Comparison of ENCODE assay signal across 8 cellular contexts in genomic region chr20:62924567-62925419, GRCh38. TPM values are rescaled to one million over a fixed set of nuclear protein-coding genes. Genes with fewer than 3 reads are reported as not detected.
DNase-seq lines count a peak whose midpoint lies in the region; ATAC-seq and TF ChIP-seq lines count a peak whose summit lies in the region.

No MANE protein-coding gene starts in this region.

- no peaks in the 10 kb centered on the region for H3K27me3 Mint-ChIP-seq in chondrocyte (ENCODE audit: low read depth)

- peaks cover 21% of the 10 kb centered on the region for H3K4me1 ChIP-seq in mesendoderm (ENCODE audit: control insufficient read depth, low read depth, low read length)

- H3K4ac ChIP-seq in mesendoderm (ENCODE audit: low read depth, low read length), result peak overlapping the region; percentile 99

- no CpG with 5 or more reads among the region's 15 CpGs for WGBS in mesendoderm (ENCODE audit: extremely low coverage, insufficient coverage, low lambda C conversion rate)

- H4K8ac ChIP-seq in mesendoderm (ENCODE audit: low read depth, low read length), result no peak overlapping the region

- peak overlapping the region; percentile 93 for H3K4me2 ChIP-seq in mesendoderm (ENCODE audit: low read length)

- peaks cover 82% of the 10 kb centered on the region for H3K79me2 ChIP-seq in mesendoderm (ENCODE audit: control insufficient read depth, insufficient read depth, low read length)

- ATAC-seq in HG02610 (IDR thresholded peaks at IDR 0.05; ENCODE audit: unreplicated experiment) (no peak), GM19467 (IDR thresholded peaks at IDR 0.05; ENCODE audit: unreplicated experiment) (no peak)

- H3K27ac Mint-ChIP-seq in chondrocyte (ENCODE audit: unreplicated experiment), result peak overlapping the region; percentile 98

- no peak overlapping the region for H2BK15ac ChIP-seq in mesendoderm (replicated peaks; ENCODE audit: low read depth)

- H4K5ac ChIP-seq in mesendoderm (ENCODE audit: low read length), result no peak overlapping the region

- H2BK120ac ChIP-seq in mesendoderm (ENCODE audit: low read depth, low read length), result no peak overlapping the region

- peaks cover 68% of the 10 kb centered on the region for H3K4me1 Mint-ChIP-seq in chondrocyte (ENCODE audit: low read depth)

- no peak for TF ChIP-seq CTCF in chondrocyte (IDR thresholded peaks at IDR 0.05)

- H3K9me3 Mint-ChIP-seq in chondrocyte (ENCODE audit: low read depth), result no peaks in the 10 kb centered on the region

- peak overlapping the region; percentile 95 for H3K4me3 Mint-ChIP-seq in chondrocyte (ENCODE audit: unreplicated experiment)

- H3K23ac ChIP-seq in mesendoderm (ENCODE audit: low read length), result peak overlapping the region; percentile 29

- H2BK5ac ChIP-seq in mesendoderm (ENCODE audit: low read length), result no peak overlapping the region

- peaks cover 7% of the 10 kb centered on the region for H3K79me1 ChIP-seq in mesendoderm (ENCODE audit: low read length)

- no peaks in the 10 kb centered on the region for H3K27me3 ChIP-seq in mesendoderm (ENCODE audit: insufficient read depth, low read length, poor library complexity)

- DNase-seq in NCI-H146 treated with DMSO at 0.1 percent for 48 hours (lab: John Stamatoyannopoulos, UW; ENCODE audit: unreplicated experiment) (peak; percentile 32), NCI-H146 (lab: John Stamatoyannopoulos, UW) (no peak), OCI-M1 (lab: John Stamatoyannopoulos, UW) (peak; percentile 77), chondrocyte (ENCODE audit: low spot score) (no peak), mesendoderm (no peak), NCI-H774 (lab: John Stamatoyannopoulos, UW) (no peak)

- no peak overlapping the region for H3K18ac ChIP-seq in mesendoderm (ENCODE audit: low read length)

- H3K36me3 Mint-ChIP-seq in chondrocyte (ENCODE audit: low read depth), result no peaks in the 10 kb centered on the region

- H3K9ac ChIP-seq in mesendoderm (ENCODE audit: low read length), result peak overlapping the region; percentile 96

- peak overlapping the region; percentile 95 for H3K56ac ChIP-seq in mesendoderm (ENCODE audit: low read length)

- H3K4me3 ChIP-seq in mesendoderm (ENCODE audit: low read length), result peak overlapping the region; percentile 94

- no peak overlapping the region for H3K27ac ChIP-seq in mesendoderm (ENCODE audit: low read depth, low read length)

- H3K36me3 ChIP-seq in mesendoderm (ENCODE audit: control insufficient read depth, insufficient read depth, low read length), result no peaks in the 10 kb centered on the region

- no peak overlapping the region for H2AK5ac ChIP-seq in mesendoderm (ENCODE audit: low read length)

RNA-seq across cellular contexts. Expression of gene DIDO1, which starts 1.5 kb away (rescaled TPM):
- total RNA-seq in chondrocyte, result 41.6 to 53.8 TPM (median 42.5 TPM) in 3 replicates
- polyA plus RNA-seq in mesendoderm (2013, experiment 1 of 2), result 37.6 TPM
- 38.2 TPM for polyA plus RNA-seq in mesendoderm (2013, experiment 2 of 2)

RNA-seq across cellular contexts. Expression of gene GID8, which starts 13.2 kb away (rescaled TPM):
- 26.3 to 30.7 TPM (median 29.7 TPM) in 3 replicates for total RNA-seq in chondrocyte
- 34.7 TPM for polyA plus RNA-seq in mesendoderm (2013, experiment 1 of 2)
- polyA plus RNA-seq in mesendoderm (2013, experiment 2 of 2), result 34.4 TPM

RNA-seq across cellular contexts. Expression of gene SLC17A9, which starts 27.7 kb away (rescaled TPM):
- 0.24 to 1.2 TPM (median 0.79 TPM) in 3 replicates for total RNA-seq in chondrocyte
- polyA plus RNA-seq in mesendoderm (2013, experiment 1 of 2), result 11.4 TPM
- polyA plus RNA-seq in mesendoderm (2013, experiment 2 of 2), result 12.4 TPM

Comparison
In these comparisons a context has a peak if more than half of its experiments do, and no peak if none do; other contexts are left out.
1. DNase-seq: peak in NCI-H146 treated with DMSO at 0.1 percent for 48 hours (single experiment) and OCI-M1 (single experiment); none in NCI-H146 (single experiment), chondrocyte (single experiment), mesendoderm (single experiment) and NCI-H774 (single experiment).